ENCODE assay signal across 18 cellular contexts in genomic region chr5:1865948-1866347, GRCh38. TPM values are rescaled to one million over a fixed set of nuclear protein-coding genes. Genes with fewer than 3 reads are reported as not detected.
DNase-seq lines count a peak whose midpoint lies in the region; ATAC-seq and TF ChIP-seq lines count a peak whose summit lies in the region.
"Had no signal": no experiment of that assay in that cellular context is flagged by ENCODE, and none has a peak within 500 bp of the region (broad histone marks: within the 10 kb centered on the region; RNA-seq: fewer than 3 reads in every experiment).

No MANE protein-coding gene starts in this region.

- H3K4me3 ChIP-seq in cardiac muscle cell, result no peak overlapping the region
- no peak overlapping the region for H3K4me3 ChIP-seq in Karpas-422 (ENCODE audit: low read length)
- H3K4me3 ChIP-seq: BLaER1 treated with 17β-estradiol and CSF1 and Interleukin-3, amounts not matched to agents 10 nM and 100 nM had no signal

- H4K20me1 ChIP-seq in Karpas-422 (ENCODE audit: insufficient read depth, low read depth, low read length), result peaks cover 7% of the 10 kb centered on the region; the same call in 1 of the 2 replicates

- no peaks in the 10 kb centered on the region for H3K9me2 ChIP-seq in Karpas-422 (replicated peaks; ENCODE audit: insufficient read depth, low read length)

- no peaks in the 10 kb centered on the region for H3K4me1 Mint-ChIP-seq in activated naive CD8-positive, alpha-beta T cell treated with anti-CD3 and anti-CD28 coated beads for 36 hours
- H3K4me1 Mint-ChIP-seq: CD4-positive, CD25-positive, alpha-beta regulatory T cell; IgD-negative memory B cell had no signal

- no peak overlapping the region for H3K9ac ChIP-seq in Karpas-422 (ENCODE audit: low read length)
- H3K9ac ChIP-seq: BLaER1 treated with 17β-estradiol and CSF1 and Interleukin-3, amounts not matched to agents 10 nM and 100 nM had no signal

- H3K9me3 ChIP-seq in cardiac muscle cell (ENCODE audit: low read depth), result no peaks in the 10 kb centered on the region
- no peaks in the 10 kb centered on the region for H3K9me3 ChIP-seq in Karpas-422 (ENCODE audit: low read length)

- intact Hi-C loops in left ventricle myocardium superior (cut with micrococcal nuclease), result no loop called here

- ATAC-seq in left ventricle myocardium superior (no peak), GM21447 (IDR thresholded peaks at IDR 0.05; ENCODE audit: unreplicated experiment) (no peak)
- ATAC-seq: HepG2 had no signal

- no peaks in the 10 kb centered on the region for H3K79me2 ChIP-seq in Karpas-422 (ENCODE audit: low read length)

- no peaks in the 10 kb centered on the region for H3K9me3 Mint-ChIP-seq in activated naive CD8-positive, alpha-beta T cell treated with anti-CD3 and anti-CD28 coated beads for 36 hours
- H3K9me3 Mint-ChIP-seq: H9 had no signal

- no peaks in the 10 kb centered on the region for H3K36me3 ChIP-seq in cardiac muscle cell
- H3K36me3 ChIP-seq in Karpas-422 (ENCODE audit: insufficient read depth, low read length), result no peaks in the 10 kb centered on the region
- H3K36me3 ChIP-seq: BLaER1 treated with 17β-estradiol and CSF1 and Interleukin-3, amounts not matched to agents 10 nM and 100 nM had no signal

- no peak for DNase-seq in cardiac muscle cell (ENCODE audit: low read depth in 1 of 2, low spot score in 1 of 2)
- DNase-seq in left ventricle myocardium superior, result no peak
- DNase-seq in Karpas-422, result peak; percentile 57
- peak; percentile 12 for DNase-seq in NCI-H69 (lab: John Stamatoyannopoulos, UW)
- no peak for DNase-seq in activated naive CD8-positive, alpha-beta T cell treated with anti-CD3 and anti-CD28 coated beads for 36 hours
- DNase-seq in KG1 (lab: John Stamatoyannopoulos, UW), result no peak
- DNase-seq: 8988T; CD4-positive, CD25-positive, alpha-beta regulatory T cell; DMS153; DMS79 treated with DMSO at 0.1 percent for 48 hours; GF-D8; H9 had no signal

- no peaks in the 10 kb centered on the region for H3K36me3 Mint-ChIP-seq in activated naive CD8-positive, alpha-beta T cell treated with anti-CD3 and anti-CD28 coated beads for 36 hours
- H3K36me3 Mint-ChIP-seq: CD4-positive, CD25-positive, alpha-beta regulatory T cell; IgD-negative memory B cell had no signal

- TF ChIP-seq CTCF in cardiac muscle cell (IDR thresholded peaks at IDR 0.05; ENCODE audit: low read depth, low read length), result no peak

- no peak overlapping the region for H2AFZ ChIP-seq in Karpas-422 (ENCODE audit: low read length)

- no peaks in the 10 kb centered on the region for H3K27me3 ChIP-seq in cardiac muscle cell
- no peaks in the 10 kb centered on the region for H3K27me3 ChIP-seq in Karpas-422 (ENCODE audit: low read length)

- no peak overlapping the region for H3K27ac Mint-ChIP-seq in activated naive CD8-positive, alpha-beta T cell treated with anti-CD3 and anti-CD28 coated beads for 36 hours
- H3K27ac Mint-ChIP-seq: CD4-positive, CD25-positive, alpha-beta regulatory T cell; H9 had no signal

- no peak overlapping the region for H3K4me2 ChIP-seq in Karpas-422 (ENCODE audit: low read depth, low read length, poor library complexity, severe bottlenecking)

- H3K27ac ChIP-seq in cardiac muscle cell (peak overlapping the region; percentile 97), Karpas-422 (ENCODE audit: low read length) (no peak overlapping the region)
- H3K27ac ChIP-seq: BLaER1 treated with 17β-estradiol and CSF1 and Interleukin-3, amounts not matched to agents 10 nM and 100 nM had no signal

- H3K4me1 ChIP-seq in cardiac muscle cell (ENCODE audit: low read depth), result peaks cover 30% of the 10 kb centered on the region
- peaks cover 6% of the 10 kb centered on the region for H3K4me1 ChIP-seq in Karpas-422 (ENCODE audit: low read length)

- H3K27me3 Mint-ChIP-seq in activated naive CD8-positive, alpha-beta T cell treated with anti-CD3 and anti-CD28 coated beads for 36 hours, result peaks cover 52% of the 10 kb centered on the region

- H3K4me3 Mint-ChIP-seq in activated naive CD8-positive, alpha-beta T cell treated with anti-CD3 and anti-CD28 coated beads for 36 hours, result no peak overlapping the region
- H3K4me3 Mint-ChIP-seq: CD4-positive, CD25-positive, alpha-beta regulatory T cell; H9; IgD-negative memory B cell had no signal

RNA-seq across cellular contexts. Expression of gene IRX4, which starts 16.8 kb away (rescaled TPM):
- total RNA-seq in cardiac muscle cell, result 284 and 308 TPM in 2 replicates
- polyA plus RNA-seq in cardiac muscle cell, result 208 and 257 TPM in 2 replicates
- 19.6 TPM for total RNA-seq in left ventricle myocardium superior
- total RNA-seq in Karpas-422 (2014; rRNA removed; shearing (Covaris generic); ENCODE audit: low replicate concordance), result not detected in 2 replicates
- total RNA-seq in activated naive CD8-positive, alpha-beta T cell treated with anti-CD3 and anti-CD28 coated beads for 36 hours, result not detected
- total RNA-seq: A673; CD4-positive, CD25-positive, alpha-beta regulatory T cell; HepG2 had no signal
- polyA plus RNA-seq: AG04450; CD4-positive, CD25-positive, alpha-beta regulatory T cell; HepG2; IgD-negative memory B cell had no signal

Comparison
In these comparisons a context has a peak if more than half of its experiments do, and no peak if none do; other contexts are left out.
1. DNase-seq: peak in Karpas-422 (single experiment) and NCI-H69 (single experiment); none in cardiac muscle cell (0 of 2), left ventricle myocardium superior (single experiment), activated naive CD8-positive, alpha-beta T cell treated with anti-CD3 and anti-CD28 coated beads for 36 hours (single experiment) and KG1 (single experiment).
2. RNA of gene IRX4, which starts 16.8 kb away (total RNA-seq): 284 to 308 TPM in cardiac muscle cell and 19.6 TPM in left ventricle myocardium superior (single experiment); not detected in activated naive CD8-positive, alpha-beta T cell treated with anti-CD3 and anti-CD28 coated beads for 36 hours and not detected in Karpas-422; every median in the first group is over 10 times any median in the second.